ENCODE assay signal across 8 cellular contexts in the genomic region with DNA sequence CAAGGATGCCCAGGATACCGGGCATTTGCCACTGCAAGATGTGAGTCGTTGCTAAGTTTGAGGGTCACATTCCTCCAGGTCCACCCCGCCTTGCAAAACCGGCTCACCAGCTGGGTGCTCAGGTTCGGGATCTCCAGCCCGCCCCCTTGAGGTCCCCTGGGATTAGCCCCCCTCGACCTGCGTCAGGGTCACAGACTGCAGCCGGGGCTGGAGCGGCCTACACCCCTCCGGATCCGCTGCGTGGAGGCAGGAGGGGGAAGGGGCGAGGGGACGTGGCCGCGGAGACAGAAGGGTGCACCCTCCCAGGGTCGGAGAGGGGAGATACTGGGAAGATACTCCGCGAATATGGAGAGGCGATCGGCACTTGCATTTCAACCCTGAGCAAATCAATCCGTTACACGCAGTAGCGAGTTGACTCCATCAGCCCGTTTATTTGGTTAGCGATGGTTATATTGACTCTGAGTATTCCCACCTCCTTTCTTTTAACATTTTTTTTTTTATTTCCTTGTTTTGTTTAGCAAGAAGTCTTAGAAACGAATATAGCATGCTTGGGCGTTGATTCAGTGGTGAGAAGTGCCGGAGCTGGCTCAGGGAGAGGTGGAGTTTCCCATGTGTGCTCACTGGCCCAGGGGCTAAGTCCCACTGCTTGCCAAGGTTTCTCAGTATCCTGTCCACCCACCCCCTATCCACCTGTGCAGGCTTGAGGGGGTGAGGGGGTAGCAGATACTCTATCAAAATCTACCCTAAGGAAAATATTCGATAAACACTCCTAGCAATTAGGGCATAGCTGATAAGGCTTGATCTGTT. TPM values are rescaled to one million over a fixed set of nuclear protein-coding genes. Genes with fewer than 3 reads are reported as not detected.
DNase-seq lines count a peak whose midpoint lies in the region; ATAC-seq, FAIRE-seq and TF ChIP-seq lines count a peak whose summit lies in the region.

No MANE protein-coding gene starts in this region.

- peaks cover 14% of the 10 kb centered on the region for H3K79me2 ChIP-seq in neural cell (replicated peaks; ENCODE audit: insufficient read depth, low read length)

- H3K36me3 ChIP-seq in neural cell (ENCODE audit: insufficient read depth, low read length) = no peaks in the 10 kb centered on the region

- no peak for TF ChIP-seq EP300 in neural cell (conservative IDR thresholded peaks at IDR 0.05; ENCODE audit: poor library complexity, severe bottlenecking)

- ATAC-seq in HG02798 (IDR thresholded peaks at IDR 0.05; ENCODE audit: poor library complexity, unreplicated experiment) = peak; percentile 33
- no peak for ATAC-seq in HG03378 (IDR thresholded peaks at IDR 0.05; ENCODE audit: unreplicated experiment)

- H3K9me3 ChIP-seq in neural cell (ENCODE audit: low read length) = no peaks in the 10 kb centered on the region

- peak overlapping the region; percentile 53 for H3K4me2 ChIP-seq in neural cell (ENCODE audit: low read length)

- H3K9me2 ChIP-seq in neural cell (ENCODE audit: insufficient read depth, low read length) = no peaks in the 10 kb centered on the region

- peak overlapping the region; percentile 90 for H3K9ac ChIP-seq in neural cell (ENCODE audit: low read length)

- no peaks in the 10 kb centered on the region for H3F3A ChIP-seq in neural cell (ENCODE audit: insufficient read depth, low read length, poor library complexity, severe bottlenecking)

- H3K4me3 ChIP-seq in neural cell (ENCODE audit: low read length) = peak overlapping the region; percentile 75

- peak overlapping the region; percentile 84 for H3K27ac ChIP-seq in neural cell (ENCODE audit: low read length)

- peak; percentile 12 for TF ChIP-seq RAD21 in neural cell (conservative IDR thresholded peaks at IDR 0.05)

- peak; percentile 33 for DNase-seq in stimulated activated CD4-positive, alpha-beta T cell treated with anti-CD3 and anti-CD28 coated beads, Interleukin-4, amount 100 ng/mL, for 1 hour
- no peak for DNase-seq in stimulated activated CD4-positive, alpha-beta T cell treated with anti-CD3 and anti-CD28 coated beads, Interleukin-2, amount 100 ng/mL, for 48 hours
- DNase-seq in NCI-H226 = peak; percentile 40
- peak; percentile 40 for DNase-seq in activated gamma-delta T cell treated with Interleukin-2 at 50 U/mL for 16 hours
- peak; percentile 49 to 51 for DNase-seq in frontal cortex (ENCODE audit: low spot score in 2 of 2)

- TF ChIP-seq CTCF in neural cell (IDR thresholded peaks at IDR 0.05; ENCODE audit: poor library complexity, severe bottlenecking) = peak; percentile 34

- no peak for FAIRE-seq in frontal cortex (lab: Jason Lieb, UNC)

- H4K20me1 ChIP-seq in neural cell (ENCODE audit: insufficient read depth) = no peaks in the 10 kb centered on the region

- H2AFZ ChIP-seq in neural cell (ENCODE audit: low read depth, low read length) = peak overlapping the region; percentile 46

- no peaks in the 10 kb centered on the region for H3K27me3 ChIP-seq in neural cell (ENCODE audit: insufficient read depth, low read depth, low read length)

TF ChIP-seq in neural cell, 6 proteins besides CTCF, POLR2A, EP300 and RAD21:
- TF ChIP-seq SMC3 (conservative IDR thresholded peaks at IDR 0.05; ENCODE audit: poor library complexity) (peak; percentile 17), MXI1 (conservative IDR thresholded peaks at IDR 0.05; ENCODE audit: poor library complexity, severe bottlenecking) (no peak), POLR2AphosphoS5 (IDR thresholded peaks at IDR 0.05) (no peak), TAF1 (IDR thresholded peaks at IDR 0.05; ENCODE audit: low read depth) (no peak)
- TF ChIP-seq, protein P1, sequence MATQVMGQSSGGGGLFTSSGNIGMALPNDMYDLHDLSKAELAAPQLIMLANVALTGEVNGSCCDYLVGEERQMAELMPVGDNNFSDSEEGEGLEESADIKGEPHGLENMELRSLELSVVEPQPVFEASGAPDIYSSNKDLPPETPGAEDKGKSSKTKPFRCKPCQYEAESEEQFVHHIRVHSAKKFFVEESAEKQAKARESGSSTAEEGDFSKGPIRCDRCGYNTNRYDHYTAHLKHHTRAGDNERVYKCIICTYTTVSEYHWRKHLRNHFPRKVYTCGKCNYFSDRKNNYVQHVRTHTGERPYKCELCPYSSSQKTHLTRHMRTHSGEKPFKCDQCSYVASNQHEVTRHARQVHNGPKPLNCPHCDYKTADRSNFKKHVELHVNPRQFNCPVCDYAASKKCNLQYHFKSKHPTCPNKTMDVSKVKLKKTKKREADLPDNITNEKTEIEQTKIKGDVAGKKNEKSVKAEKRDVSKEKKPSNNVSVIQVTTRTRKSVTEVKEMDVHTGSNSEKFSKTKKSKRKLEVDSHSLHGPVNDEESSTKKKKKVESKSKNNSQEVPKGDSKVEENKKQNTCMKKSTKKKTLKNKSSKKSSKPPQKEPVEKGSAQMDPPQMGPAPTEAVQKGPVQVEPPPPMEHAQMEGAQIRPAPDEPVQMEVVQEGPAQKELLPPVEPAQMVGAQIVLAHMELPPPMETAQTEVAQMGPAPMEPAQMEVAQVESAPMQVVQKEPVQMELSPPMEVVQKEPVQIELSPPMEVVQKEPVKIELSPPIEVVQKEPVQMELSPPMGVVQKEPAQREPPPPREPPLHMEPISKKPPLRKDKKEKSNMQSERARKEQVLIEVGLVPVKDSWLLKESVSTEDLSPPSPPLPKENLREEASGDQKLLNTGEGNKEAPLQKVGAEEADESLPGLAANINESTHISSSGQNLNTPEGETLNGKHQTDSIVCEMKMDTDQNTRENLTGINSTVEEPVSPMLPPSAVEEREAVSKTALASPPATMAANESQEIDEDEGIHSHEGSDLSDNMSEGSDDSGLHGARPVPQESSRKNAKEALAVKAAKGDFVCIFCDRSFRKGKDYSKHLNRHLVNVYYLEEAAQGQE (IDR thresholded peaks at IDR 0.05; ENCODE audit: borderline replicate concordance) = no peak

RNA-seq across cellular contexts. Expression of a gene that starts 1.0 kb away (rescaled TPM):
- 15.1 TPM for total RNA-seq in frontal cortex
- 3.2 and 10.3 TPM in 2 replicates for polyA plus RNA-seq in neural cell
- 12.9 and 14.5 TPM in 2 replicates for polyA minus RNA-seq in neural cell

RNA-seq across cellular contexts. Expression of a gene that starts 35.4 kb away (rescaled TPM):
- 12.2 TPM for total RNA-seq in frontal cortex
- 0.38 and 6.0 TPM in 2 replicates for polyA plus RNA-seq in neural cell
- polyA minus RNA-seq in neural cell = 2.1 and 2.4 TPM in 2 replicates

Comparison
In these comparisons a context has a peak if more than half of its experiments do, and no peak if none do; other contexts are left out.
1. DNase-seq: peak in stimulated activated CD4-positive, alpha-beta T cell treated with anti-CD3 and anti-CD28 coated beads, Interleukin-4, amount 100 ng/mL, for 1 hour (single experiment), NCI-H226 (single experiment), activated gamma-delta T cell treated with Interleukin-2 at 50 U/mL for 16 hours (single experiment) and frontal cortex (2 of 2); none in stimulated activated CD4-positive, alpha-beta T cell treated with anti-CD3 and anti-CD28 coated beads, Interleukin-2, amount 100 ng/mL, for 48 hours (0 of 2).